Comparison of ENCODE assay signal across 8 cellular contexts in the genomic region with DNA sequence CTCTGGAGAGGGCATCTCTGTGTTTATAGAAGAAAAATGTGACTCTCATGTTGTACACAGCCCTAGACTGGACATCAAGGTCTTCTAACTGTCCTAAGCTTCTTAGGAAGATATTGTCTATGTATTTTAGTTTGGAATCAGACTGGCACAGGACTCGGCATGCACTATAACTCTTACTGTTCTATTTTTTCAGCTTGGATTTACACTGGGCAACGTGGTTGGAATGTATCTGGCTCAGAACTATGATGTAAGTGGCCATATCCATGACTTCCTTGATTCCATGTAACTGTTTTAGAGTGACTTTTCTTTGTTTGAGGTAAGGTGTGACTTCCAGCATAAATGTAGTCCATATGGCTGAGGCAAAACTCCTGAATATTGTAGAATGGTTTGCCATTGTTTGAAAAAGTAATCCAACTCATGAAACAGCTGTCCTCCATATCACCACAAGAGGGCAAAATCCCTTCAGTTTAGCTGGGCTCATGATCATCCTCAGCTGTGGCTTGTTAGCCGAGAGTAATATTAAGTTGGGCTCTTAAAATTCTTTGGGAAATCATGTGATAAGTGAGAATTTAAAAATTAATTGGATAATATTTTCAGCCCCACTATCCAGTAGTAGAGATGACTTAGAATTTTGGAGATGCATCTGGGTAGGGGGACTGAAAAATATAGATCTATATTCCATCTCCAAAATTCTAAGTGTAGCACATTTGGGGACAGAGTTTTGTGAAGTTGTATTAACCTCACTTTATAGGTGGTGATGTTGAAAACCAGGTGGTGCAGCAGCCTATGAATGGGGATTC. TPM values are rescaled to one million over a fixed set of nuclear protein-coding genes. Genes with fewer than 3 reads are reported as not detected.
DNase-seq lines count a peak whose midpoint lies in the region; ATAC-seq and TF ChIP-seq lines count a peak whose summit lies in the region.

No MANE protein-coding gene starts in this region.

- H3K9me3 Mint-ChIP-seq in natural killer cell, result no peaks in the 10 kb centered on the region

- H3K4me3 ChIP-seq in DOHH2 (ENCODE audit: low read length), result no peak overlapping the region

- H3K27me3 ChIP-seq in DOHH2 (ENCODE audit: control insufficient read depth, low read length), result no peaks in the 10 kb centered on the region

- CTCF ChIA-PET in RWPE1 (lab: Yijun Ruan, JAX), result interaction anchor here (0.6 to 1.3 kb wide), 6 partner anchors 10 to 391 kb away, joined by 3 to 5 read pairs (median 4); a partner anchor contains a TSS

- no peak overlapping the region for H3K4me3 Mint-ChIP-seq in natural killer cell

- H4K20me1 ChIP-seq in DOHH2 (ENCODE audit: control insufficient read depth, insufficient read depth, low read depth, low read length), result peaks cover 4% of the 10 kb centered on the region; the same call in 1 of the 2 replicates

- no peaks in the 10 kb centered on the region for H3K9me2 ChIP-seq in DOHH2 (replicated peaks; ENCODE audit: control insufficient read depth, low read length)

- H3K36me3 Mint-ChIP-seq in natural killer cell, result no peaks in the 10 kb centered on the region

- no peaks in the 10 kb centered on the region; the same call in 1 of the 2 replicates for H3F3A ChIP-seq in DOHH2 (ENCODE audit: control insufficient read depth, insufficient read depth)

- no peaks in the 10 kb centered on the region for H3K4me1 ChIP-seq in DOHH2 (ENCODE audit: control insufficient read depth, low read length)

- peaks cover 41% of the 10 kb centered on the region for H3K36me3 ChIP-seq in DOHH2 (ENCODE audit: control insufficient read depth, low read length)

- peak overlapping the region in 1 of 2 donors; percentile 14 for H3K27ac Mint-ChIP-seq in natural killer cell

- peaks cover 15 to 27% of the 10 kb centered on the region in 2 donors for H3K4me1 Mint-ChIP-seq in natural killer cell

- intact Hi-C loops in natural killer cell (cut with micrococcal nuclease), result no loop called here

- peaks cover 49% of the 10 kb centered on the region for H3K79me2 ChIP-seq in DOHH2 (ENCODE audit: control insufficient read depth, low read length)

- no peak overlapping the region for H3K27ac ChIP-seq in DOHH2 (ENCODE audit: low read depth, low read length)
- no peak overlapping the region for H3K27ac ChIP-seq in RWPE1
- H3K27ac ChIP-seq in epithelial cell of prostate, result peak overlapping the region; percentile 77

- ATAC-seq in GM21528 (IDR thresholded peaks at IDR 0.05; ENCODE audit: low FRiP score, unreplicated experiment) (peak; percentile 74), natural killer cell (peak; percentile 65 to 73 (median 70)), HG02571 (IDR thresholded peaks at IDR 0.05; ENCODE audit: unreplicated experiment) (no peak)

- H3K9me3 ChIP-seq in DOHH2 (ENCODE audit: control insufficient read depth, insufficient read depth, low read length), result peaks cover 4% of the 10 kb centered on the region; the same call in 1 of the 2 replicates

- DNase-seq in Kasumi-1 (lab: John Stamatoyannopoulos, UW), result peak; percentile 59 to 77
- peak; percentile 55 for DNase-seq in RWPE1 (ENCODE audit: low spot score)
- DNase-seq in epithelial cell of prostate (ENCODE audit: low read depth, low spot score), result no peak
- DNase-seq in natural killer cell, result no peak
- DNase-seq in mesenteric fat pad (ENCODE audit: low spot score), result no peak

- peak; percentile 95 for TF ChIP-seq CTCF in DOHH2 (IDR thresholded peaks at IDR 0.05; ENCODE audit: low read depth, low read length, poor library complexity, severe bottlenecking)
- peak; percentile 93 for TF ChIP-seq CTCF in RWPE1 (conservative IDR thresholded peaks at IDR 0.05; ENCODE audit: low read depth)
- TF ChIP-seq CTCF in natural killer cell (IDR thresholded peaks at IDR 0.05), result peak; percentile 72

- no peaks in the 10 kb centered on the region for H3K27me3 Mint-ChIP-seq in natural killer cell (ENCODE audit: low read depth in 2 of 2)

- H3K4me2 ChIP-seq in DOHH2 (ENCODE audit: low read length), result no peak overlapping the region

- POLR2A ChIA-PET in RWPE1 (lab: Yijun Ruan, JAX; ENCODE audit: low non-redundant PET), result interaction anchor here (0.6 kb wide), 1 partner anchor 319 kb away, joined by 3 read pairs; no protein-coding TSS in a partner anchor

RNA-seq across cellular contexts. Expression of a gene that starts 10.4 kb away (rescaled TPM):
- total RNA-seq in natural killer cell (10 to 100 TPM; 19.4 to 25.8 (median 22.3) TPM), mesenteric fat pad (21.1 TPM)

RNA-seq across cellular contexts. Expression of a gene that starts 55.2 kb away (rescaled TPM):
- total RNA-seq in natural killer cell (not detected), mesenteric fat pad (not detected)

Comparison
In these comparisons a context has a peak if more than half of its experiments do, and no peak if none do; other contexts are left out.
1. DNase-seq: peak in Kasumi-1 (2 of 2) and RWPE1 (single experiment); none in epithelial cell of prostate (single experiment), natural killer cell (single experiment) and mesenteric fat pad (single experiment).
2. Peak in every context shown above with its lines, with median percentiles within 50 percentile points of each other: CTCF ChIP-seq.